In the genomic region with DNA sequence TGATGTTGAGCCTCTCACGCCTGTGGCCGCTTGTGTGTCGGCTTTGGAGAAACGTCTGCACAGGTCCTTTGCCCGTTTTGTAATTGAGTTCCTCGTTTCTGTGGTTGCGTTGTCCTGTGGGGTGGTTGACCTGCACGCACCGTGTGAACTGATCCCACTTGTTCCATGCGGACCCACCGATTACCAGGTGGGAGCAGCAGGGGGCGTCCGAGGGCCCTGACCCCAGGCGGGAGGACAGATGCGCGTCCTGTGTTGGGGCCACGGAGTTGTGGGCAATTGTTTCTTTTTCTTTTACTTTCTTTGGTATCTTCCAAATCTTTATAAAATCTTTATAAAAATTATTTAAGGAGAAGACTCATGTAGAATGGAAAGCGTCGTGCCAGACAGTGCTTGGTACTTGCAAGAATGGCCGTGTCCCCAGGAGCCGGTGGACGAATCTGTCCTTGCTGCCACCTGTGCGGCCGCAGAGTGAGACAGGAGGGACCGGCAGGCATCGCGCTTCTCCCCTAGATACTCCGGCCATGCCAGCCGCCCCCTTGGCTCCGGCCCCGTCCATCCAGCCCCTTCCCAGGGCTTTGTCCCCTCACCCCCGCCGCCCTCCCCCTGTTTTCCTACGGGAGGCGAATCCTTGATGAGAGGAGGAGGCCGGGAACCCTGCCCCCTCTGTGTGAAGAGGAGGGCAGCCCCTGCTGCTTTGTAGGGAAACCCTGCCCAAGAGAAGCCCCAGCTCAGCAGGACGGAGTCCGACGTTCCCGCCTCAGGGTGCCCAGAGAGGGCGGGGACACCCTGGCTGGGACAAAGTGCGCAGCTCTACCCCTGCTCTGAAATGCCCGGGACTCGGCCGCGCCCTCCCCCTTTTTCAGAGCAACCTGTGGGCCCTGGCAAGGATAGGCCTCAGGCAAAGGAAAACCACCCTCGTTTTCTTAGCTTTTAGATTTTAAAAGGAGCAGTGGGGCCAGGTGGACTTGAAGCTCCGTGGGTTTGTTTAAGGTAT, we compare ENCODE assay signal across 9 cellular contexts. TPM values are rescaled to one million over a fixed set of nuclear protein-coding genes. Genes with fewer than 3 reads are reported as not detected.
DNase-seq lines count a peak whose midpoint lies in the region; ATAC-seq and TF ChIP-seq lines count a peak whose summit lies in the region.
"Had no signal": no experiment of that assay in that cellular context is flagged by ENCODE, and none has a peak within 500 bp of the region (broad histone marks: within the 10 kb centered on the region; RNA-seq: fewer than 3 reads in every experiment).

No MANE protein-coding gene starts in this region.

- H3K9ac ChIP-seq in HUES48 (ENCODE audit: low read depth, low read length): no peak overlapping the region

- no peaks in the 10 kb centered on the region for H3K27me3 Mint-ChIP-seq in activated CD8-positive, alpha-beta T cell treated with anti-CD3 and anti-CD28 coated beads for 36 hours
- H3K27me3 Mint-ChIP-seq: stimulated activated naive CD8-positive, alpha-beta T cell treated with anti-CD3 and anti-CD28 coated beads, Interleukin-15, Interleukin-2, amounts not matched to agents 100 ng/mL and 50 ng/mL, for 24 hours had no signal

- H4K20me1 ChIP-seq in osteoblast (ENCODE audit: insufficient read depth, low read length): no peaks in the 10 kb centered on the region

- H3K4me3 Mint-ChIP-seq in activated CD8-positive, alpha-beta T cell treated with anti-CD3 and anti-CD28 coated beads for 36 hours: no peak overlapping the region
- H3K4me3 Mint-ChIP-seq: stimulated activated naive CD8-positive, alpha-beta T cell treated with anti-CD3 and anti-CD28 coated beads, Interleukin-15, Interleukin-2, amounts not matched to agents 100 ng/mL and 50 ng/mL, for 24 hours had no signal

- TF ChIP-seq POLR2A in erythroblast (IDR thresholded peaks at IDR 0.05; ENCODE audit: low read length): no peak

- H3K79me2 ChIP-seq in osteoblast (ENCODE audit: insufficient read depth, low read length): no peaks in the 10 kb centered on the region

- CTCF ChIA-PET in activated CD8-positive, alpha-beta T cell treated with anti-CD3 and anti-CD28 coated beads for 36 hours (lab: Charles Lee): interaction anchor here (0.7 to 2.2 kb wide), 10 partner anchors 13 to 148 kb away, joined by 3 to 13 read pairs (median 3); a partner anchor contains a TSS

- H3K4me1 Mint-ChIP-seq in activated CD8-positive, alpha-beta T cell treated with anti-CD3 and anti-CD28 coated beads for 36 hours (ENCODE audit: low read depth): peaks cover 2% of the 10 kb centered on the region

- DNase-seq in activated CD8-positive, alpha-beta T cell treated with anti-CD3 and anti-CD28 coated beads for 36 hours: peak; percentile 74
- DNase-seq in erythroblast (lab: John Stamatoyannopoulos, UW): peak; percentile 31 to 62
- peak; percentile 94 for DNase-seq in osteoblast (ENCODE audit: insufficient read length, low spot score, missing footprints)
- DNase-seq in NCI-H1048 (lab: John Stamatoyannopoulos, UW): no peak
- DNase-seq in epidermal melanocyte (ENCODE audit: insufficient read length, low spot score): no peak
- no peak for DNase-seq in DMS153 treated with DMSO at 0.1 percent for 48 hours (lab: John Stamatoyannopoulos, UW; ENCODE audit: unreplicated experiment)

- H3K36me3 Mint-ChIP-seq in activated CD8-positive, alpha-beta T cell treated with anti-CD3 and anti-CD28 coated beads for 36 hours (ENCODE audit: low read depth): no peaks in the 10 kb centered on the region

- peaks cover 4% of the 10 kb centered on the region; the same call in 1 of the 2 replicates for H3K36me3 ChIP-seq in HUES48 (ENCODE audit: control insufficient read depth, insufficient read depth, low read length)
- H3K36me3 ChIP-seq in osteoblast (ENCODE audit: insufficient read depth, low read length): no peaks in the 10 kb centered on the region

- peaks cover 4% of the 10 kb centered on the region for H3K4me1 ChIP-seq in HUES48 (ENCODE audit: control insufficient read depth, insufficient read depth, low read length)
- H3K4me1 ChIP-seq in osteoblast (ENCODE audit: insufficient read depth, low read length): peaks cover 9% of the 10 kb centered on the region

- no peak overlapping the region for H3K4me3 ChIP-seq in HUES48 (ENCODE audit: low read depth, low read length)
- no peak overlapping the region for H3K4me3 ChIP-seq in osteoblast (ENCODE audit: insufficient read depth, low read length)

- H2AFZ ChIP-seq in osteoblast (ENCODE audit: low read length): no peak overlapping the region

- H3K9me3 ChIP-seq in HUES48 (ENCODE audit: control insufficient read depth, insufficient read depth, low read length) (no peaks in the 10 kb centered on the region), osteoblast (ENCODE audit: low read depth, low read length) (no peaks in the 10 kb centered on the region)

- no peaks in the 10 kb centered on the region for H3K9me3 Mint-ChIP-seq in activated CD8-positive, alpha-beta T cell treated with anti-CD3 and anti-CD28 coated beads for 36 hours
- H3K9me3 Mint-ChIP-seq: stimulated activated naive CD8-positive, alpha-beta T cell treated with anti-CD3 and anti-CD28 coated beads, Interleukin-15, Interleukin-2, amounts not matched to agents 100 ng/mL and 50 ng/mL, for 24 hours had no signal

- POLR2A ChIA-PET in activated CD8-positive, alpha-beta T cell treated with anti-CD3 and anti-CD28 coated beads for 36 hours (lab: Charles Lee): no interaction called here

- peak; percentile 80 for ATAC-seq in activated CD8-positive, alpha-beta T cell treated with anti-CD3 and anti-CD28 coated beads for 36 hours
- ATAC-seq in GM21717 (IDR thresholded peaks at IDR 0.05; ENCODE audit: unreplicated experiment): no peak

- H3K4me2 ChIP-seq in osteoblast (ENCODE audit: insufficient read depth, low read length): no peak overlapping the region

- no peak overlapping the region for H3K27ac Mint-ChIP-seq in activated CD8-positive, alpha-beta T cell treated with anti-CD3 and anti-CD28 coated beads for 36 hours
- H3K27ac Mint-ChIP-seq: stimulated activated naive CD8-positive, alpha-beta T cell treated with anti-CD3 and anti-CD28 coated beads, Interleukin-15, Interleukin-2, amounts not matched to agents 100 ng/mL and 50 ng/mL, for 24 hours had no signal

- H3K27me3 ChIP-seq in HUES48 (ENCODE audit: control insufficient read depth, insufficient read depth, low read length): no peaks in the 10 kb centered on the region
- peaks cover 4% of the 10 kb centered on the region for H3K27me3 ChIP-seq in osteoblast (ENCODE audit: insufficient read depth, low read length)

- TF ChIP-seq CTCF in activated CD8-positive, alpha-beta T cell treated with anti-CD3 and anti-CD28 coated beads for 36 hours (IDR thresholded peaks at IDR 0.05): peak; percentile 80
- TF ChIP-seq CTCF in osteoblast (IDR thresholded peaks at IDR 0.05; ENCODE audit: extremely low read depth, low read depth, low read length): peak; percentile 55

- intact Hi-C loops in activated CD8-positive, alpha-beta T cell treated with anti-CD3 and anti-CD28 coated beads for 36 hours (cut with micrococcal nuclease): no loop called here

- H3K27ac ChIP-seq in HUES48 (ENCODE audit: low read depth, low read length): peak overlapping the region; percentile 6
- no peak overlapping the region for H3K27ac ChIP-seq in osteoblast (ENCODE audit: low read depth, low read length)

RNA-seq across cellular contexts. Expression of a gene that starts 41.7 kb away (rescaled TPM):
- 10 to 100 TPM; 15.4 to 15.7 TPM for total RNA-seq in activated CD8-positive, alpha-beta T cell treated with anti-CD3 and anti-CD28 coated beads for 36 hours
- 0.29 and 0.72 TPM in 2 replicates for total RNA-seq in osteoblast

Comparison
In these comparisons a context has a peak if more than half of its experiments do, and no peak if none do; other contexts are left out.
1. DNase-seq: peak in activated CD8-positive, alpha-beta T cell treated with anti-CD3 and anti-CD28 coated beads for 36 hours (single experiment), erythroblast (2 of 2) and osteoblast (single experiment); none in NCI-H1048 (single experiment), epidermal melanocyte (single experiment) and DMS153 treated with DMSO at 0.1 percent for 48 hours (single experiment).